In genomic region chr13:41652735-41653361, GRCh38 we compare ENCODE assay signal across 9 cellular contexts.
DNase-seq lines count a peak whose midpoint lies in the region; ATAC-seq, FAIRE-seq and TF ChIP-seq lines count a peak whose summit lies in the region.
"Had no signal": no experiment of that assay in that cellular context is flagged by ENCODE, and none has a peak within 500 bp of the region (broad histone marks: within the 10 kb centered on the region; RNA-seq: fewer than 3 reads in every experiment).

No MANE protein-coding gene starts in this region.

- H3K4me1 Mint-ChIP-seq in CD4-positive, alpha-beta memory T cell = peaks cover 4 to 9% (median 7%) of the 10 kb centered on the region in 4 donors
- H3K4me1 Mint-ChIP-seq in mesothelial cell of epicardium = peaks cover 27% of the 10 kb centered on the region

- no peaks in the 10 kb centered on the region for H3K9me3 ChIP-seq in CD4-positive, alpha-beta memory T cell (ENCODE audit: control insufficient read depth in 1 of 2, low read length in 2 of 2)

- peak; percentile 71 for FAIRE-seq in GM19239 (lab: Jason Lieb, UNC)

- no peaks in the 10 kb centered on the region for H3K27me3 ChIP-seq in CD4-positive, alpha-beta memory T cell (ENCODE audit: insufficient read depth, low read length)

- intact Hi-C loops in CD4-positive, alpha-beta memory T cell (cut with micrococcal nuclease) = loop anchor here (1.0 kb wide), 7 partner anchors 195 to 578 kb away; no protein-coding TSS in a partner anchor

- H3K9me3 Mint-ChIP-seq in CD4-positive, alpha-beta memory T cell = no peaks in the 10 kb centered on the region
- no peaks in the 10 kb centered on the region for H3K9me3 Mint-ChIP-seq in mesothelial cell of epicardium
- H3K9me3 Mint-ChIP-seq: naive B cell had no signal

- H3K27ac ChIP-seq in CD4-positive, alpha-beta memory T cell (ENCODE audit: low read depth, low read length) = no peak overlapping the region
- no peak overlapping the region for H3K27ac ChIP-seq in RWPE1

- H3K4me3 Mint-ChIP-seq in CD4-positive, alpha-beta memory T cell = no peak overlapping the region
- no peak overlapping the region for H3K4me3 Mint-ChIP-seq in mesothelial cell of epicardium
- H3K4me3 Mint-ChIP-seq: naive B cell had no signal

- ATAC-seq in GM19397 (IDR thresholded peaks at IDR 0.05; ENCODE audit: unreplicated experiment) = no peak
- ATAC-seq in GM21447 (IDR thresholded peaks at IDR 0.05; ENCODE audit: unreplicated experiment) = no peak

- POLR2A ChIA-PET in CD4-positive, alpha-beta memory T cell (lab: Charles Lee; ENCODE audit: partially characterized antibody) = interaction anchor here (0.7 to 3.2 kb wide), 6 partner anchors 188 to 390 kb away, joined by 3 to 19 read pairs (median 4); partner anchors contain the start of genes MTRF1 and RGCC
- POLR2A ChIA-PET in RWPE1 (lab: Yijun Ruan, JAX; ENCODE audit: low non-redundant PET) = no interaction called here

- H3K36me3 Mint-ChIP-seq in CD4-positive, alpha-beta memory T cell = peaks cover 0 to 3% of the 10 kb centered on the region in 2 donors
- H3K36me3 Mint-ChIP-seq in mesothelial cell of epicardium = peaks cover 4% of the 10 kb centered on the region

- no peaks in the 10 kb centered on the region for H3K36me3 ChIP-seq in CD4-positive, alpha-beta memory T cell (ENCODE audit: insufficient read depth, low read length)

- peak; percentile 45 to 54 (median 50) for DNase-seq in CD4-positive, alpha-beta memory T cell
- DNase-seq in GM19239 (ENCODE audit: insufficient read length, low spot score) (peak; percentile 3), RWPE1 (ENCODE audit: low spot score) (peak; percentile 41), dermis blood vessel endothelial cell (peak; percentile 87), mesothelial cell of epicardium (ENCODE audit: low spot score in 2 of 2, unreplicated experiment in 2 of 2) (no peak), T1000 (lab: John Stamatoyannopoulos, UW) (no peak)
- DNase-seq: naive B cell had no signal

- H3K4me1 ChIP-seq in CD4-positive, alpha-beta memory T cell (ENCODE audit: insufficient read depth, low read length) = no peaks in the 10 kb centered on the region

- peak overlapping the region in 3 of 7 donors; percentile 19 to 86 (median 43) for H3K27ac Mint-ChIP-seq in CD4-positive, alpha-beta memory T cell
- H3K27ac Mint-ChIP-seq in mesothelial cell of epicardium = peak overlapping the region; percentile 12
- H3K27ac Mint-ChIP-seq: naive B cell had no signal

- CTCF ChIA-PET in CD4-positive, alpha-beta memory T cell (lab: Charles Lee; ENCODE audit: partially characterized antibody) = interaction anchor here (0.6 to 5.6 kb wide), 44 partner anchors 9 to 592 kb away, joined by 3 to 82 read pairs (median 4); partner anchors contain the start of genes RGCC and WBP4
- CTCF ChIA-PET in RWPE1 (lab: Yijun Ruan, JAX) = interaction anchor here (0.5 to 1.9 kb wide), 11 partner anchors 13 to 534 kb away, joined by 3 to 19 read pairs (median 3); no protein-coding TSS in a partner anchor

- H3K27me3 Mint-ChIP-seq in CD4-positive, alpha-beta memory T cell = no peaks in the 10 kb centered on the region
- no peaks in the 10 kb centered on the region for H3K27me3 Mint-ChIP-seq in mesothelial cell of epicardium (ENCODE audit: low read depth)

- TF ChIP-seq CTCF in RWPE1 (conservative IDR thresholded peaks at IDR 0.05; ENCODE audit: low read depth) (peak; percentile 68), mesothelial cell of epicardium (IDR thresholded peaks at IDR 0.05; ENCODE audit: unreplicated experiment) (peak; percentile 40)

- H3K4me3 ChIP-seq in CD4-positive, alpha-beta memory T cell (ENCODE audit: low read length in 2 of 2) = no peak overlapping the region

Comparison
In these comparisons a context has a peak if more than half of its experiments do, and no peak if none do; other contexts are left out.
1. DNase-seq: peak in CD4-positive, alpha-beta memory T cell (5 of 5), GM19239 (single experiment), RWPE1 (single experiment) and dermis blood vessel endothelial cell (single experiment); none in mesothelial cell of epicardium (0 of 2) and T1000 (single experiment).